8 cellular contexts compared by ENCODE assay signal in the genomic region with DNA sequence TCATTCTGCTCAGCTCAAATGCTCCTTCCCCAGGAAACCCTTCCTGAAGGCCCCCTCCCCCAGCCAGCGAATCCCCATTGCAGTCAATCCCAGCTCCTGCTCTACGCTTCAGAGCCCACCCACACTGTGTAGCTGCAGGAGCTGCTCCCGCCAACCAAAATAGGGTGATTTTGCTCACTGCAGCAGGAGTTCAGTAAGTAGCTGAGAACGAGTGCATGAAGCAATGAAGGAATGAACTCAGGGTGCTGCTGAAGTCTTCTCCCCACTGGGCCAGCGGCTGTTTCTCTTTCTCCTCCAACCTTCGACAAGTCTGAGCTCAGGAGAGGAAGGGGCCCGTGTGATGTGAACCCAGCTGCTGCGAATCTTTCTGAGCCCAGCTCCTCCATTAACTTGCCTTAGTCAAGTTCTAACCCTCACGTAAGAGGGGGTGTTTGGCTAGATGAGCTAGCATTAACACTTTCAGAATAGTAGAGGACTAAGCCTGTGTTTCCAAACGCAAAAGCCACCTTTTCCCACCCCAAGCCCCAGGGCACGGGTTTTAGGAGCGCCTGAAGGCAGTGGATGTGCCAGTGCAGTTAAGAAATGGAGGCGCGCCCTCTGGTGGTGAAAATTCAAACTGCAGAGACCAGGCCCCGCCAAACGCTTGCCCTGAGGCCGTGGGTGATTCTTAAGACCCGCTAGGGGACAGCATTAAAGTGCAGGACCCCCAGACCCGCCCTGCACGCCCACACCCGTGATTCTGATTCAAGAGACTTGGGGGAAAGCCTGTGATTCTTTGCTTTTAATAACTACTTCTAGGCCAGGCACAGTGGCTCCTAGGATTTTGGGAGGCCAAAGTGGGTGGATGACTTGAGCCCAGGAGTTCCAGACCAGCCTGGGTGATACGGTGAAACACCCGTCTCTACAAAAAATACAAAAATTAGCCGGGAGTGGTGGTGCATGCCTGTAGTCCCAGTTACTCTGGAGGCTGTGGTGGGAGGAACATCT. TPM values are rescaled to one million over a fixed set of nuclear protein-coding genes. Genes with fewer than 3 reads are reported as not detected.
DNase-seq lines count a peak whose midpoint lies in the region; ATAC-seq and TF ChIP-seq lines count a peak whose summit lies in the region.

No MANE protein-coding gene starts in this region.

- H3K4me3 ChIP-seq in A673 (ENCODE audit: low read depth, low read length, poor library complexity, severe bottlenecking) (no peak overlapping the region), GM12875 (ENCODE audit: low read depth, low read length) (no peak overlapping the region), cardiac fibroblast (replicated peaks in 1 of 2; ENCODE audit: low read depth in 2 of 2, low read length in 2 of 2) (no peak overlapping the region), left lung (no peak overlapping the region)

- TF ChIP-seq CTCF in A673 (conservative IDR thresholded peaks at IDR 0.05; ENCODE audit: low read depth, low read length) (peak; percentile 92), GM12875 (IDR thresholded peaks at IDR 0.05; ENCODE audit: borderline replicate concordance, insufficient read depth, low read depth, low read length) (peak; percentile 83), cardiac fibroblast (IDR thresholded peaks at IDR 0.05; ENCODE audit: low read depth, low read length) (peak; percentile 86), left lung (IDR thresholded peaks at IDR 0.05) (peak; percentile 92 to 93)

- H3K27me3 ChIP-seq in A673 (replicated peaks; ENCODE audit: insufficient read depth, low read depth, low read length, poor library complexity) (peaks cover 5% of the 10 kb centered on the region), left lung (peaks cover 0 to 21% of the 10 kb centered on the region in 2 donors)

- BruUV-seq in A673 (replicated peaks; lab: Mats Ljungman, UMichigan) = no TSS peak

- CTCF ChIA-PET in A673 (lab: Charles Lee) = interaction anchor here (0.7 to 2.0 kb wide), 3 partner anchors 10 to 126 kb away, joined by 4 to 17 read pairs (median 7); no protein-coding TSS in a partner anchor

- DNase-seq in A673 (ENCODE audit: low spot score) (peak; percentile 72), Kasumi-1 (lab: John Stamatoyannopoulos, UW) (peak; percentile 30 to 60), UCSD-AML1 (lab: John Stamatoyannopoulos, UW; ENCODE audit: unreplicated experiment) (peak; percentile 56), cardiac fibroblast (ENCODE audit: low read depth in 2 of 2) (peak; percentile 66 to 74), left lung (peak in 1 of 2 donors; percentile 80)
- peak; percentile 34 to 49 (median 35) for DNase-seq in stimulated activated CD4-positive, alpha-beta T cell treated with anti-CD3 and anti-CD28 coated beads, TNF-alpha, amount 100 ng/mL, for 48 hours (ENCODE audit: low read depth in 3 of 3)

- POLR2A ChIA-PET in A673 (lab: Charles Lee; ENCODE audit: low non-redundant PET) = no interaction called here

- peak; percentile 86 for ATAC-seq in left lung
- ATAC-seq in HG03457 (IDR thresholded peaks at IDR 0.05; ENCODE audit: unreplicated experiment) = no peak

- H3K27ac ChIP-seq in A673 (ENCODE audit: low read depth, low read length, poor library complexity, severe bottlenecking) (no peak overlapping the region), left lung (no peak overlapping the region)

- H3K4me1 ChIP-seq in A673 (ENCODE audit: insufficient read depth, low read length, poor library complexity, severe bottlenecking) (no peaks in the 10 kb centered on the region), left lung (no peaks in the 10 kb centered on the region)

- H3K9me3 ChIP-seq in A673 (ENCODE audit: low read depth, low read length, poor library complexity, severe bottlenecking) = no peaks in the 10 kb centered on the region
- H3K9me3 ChIP-seq in left lung = peaks cover 0 to 11% of the 10 kb centered on the region in 2 donors

- intact Hi-C loops in A673 (cut with micrococcal nuclease; ENCODE audit: unreplicated experiment) = loop anchor here (2.0 to 5.0 kb wide), 2 partner anchors 114 to 417 kb away; no protein-coding TSS in a partner anchor
- intact Hi-C loops in left lung (cut with DNase I) = no loop called here

- H3K36me3 ChIP-seq in A673 (ENCODE audit: insufficient read depth, low read length, poor library complexity, severe bottlenecking) (no peaks in the 10 kb centered on the region), left lung (no peaks in the 10 kb centered on the region)

RNA-seq across cellular contexts. Expression of gene SERPINA4, which starts 11.9 kb away (rescaled TPM):
- total RNA-seq in A673 (2021) (not detected in 2 replicates), left lung (not detected)

RNA-seq across cellular contexts. Expression of gene SERPINA5, which starts 31.9 kb away (rescaled TPM):
- total RNA-seq in A673 (2021) = not detected in 2 replicates
- 1 to 10 TPM; 1.1 to 3.2 TPM for total RNA-seq in left lung

RNA-seq across cellular contexts. Expression of gene SERPINA12, which starts 40.0 kb away (rescaled TPM):
- total RNA-seq in A673 (2021) (not detected in 2 replicates), left lung (not detected)
